ENCODE assay signal across 5 cellular contexts in genomic region chrX:2314831-2315230, GRCh38.
DNase-seq lines count a peak whose midpoint lies in the region; TF ChIP-seq lines count a peak whose summit lies in the region.
"Not testable (repeated sequence)": the region's sequence is repeated elsewhere in the genome, so short reads cannot be mapped to it uniquely, and the experiment has no call there.

No MANE protein-coding gene starts in this region.

- H3K18ac ChIP-seq in neuronal stem cell (ENCODE audit: low read length) = peak overlapping the region; percentile 59

- H3K4me1 ChIP-seq in endodermal cell (ENCODE audit: control insufficient read depth, insufficient read depth, low read length) = not testable (repeated sequence)
- peaks cover 8 to 10% of the 10 kb centered on the region in 2 donors for H3K4me1 ChIP-seq in neuronal stem cell (ENCODE audit: control insufficient read depth in 2 of 2, insufficient read depth in 1 of 2, low read depth in 1 of 2, low read length in 2 of 2)
- peaks cover 5 to 16% of the 10 kb centered on the region in 2 donors for H3K4me1 ChIP-seq in thyroid gland

- intact Hi-C loops in thyroid gland (cut with DNase I) = not testable (repeated sequence)

- not testable (repeated sequence) for H2BK120ac ChIP-seq in neuronal stem cell (ENCODE audit: low read depth, low read length)

- H3K14ac ChIP-seq in neuronal stem cell (ENCODE audit: low read length) = not testable (repeated sequence)

- not testable (repeated sequence) for H3K36me3 ChIP-seq in endodermal cell (ENCODE audit: control insufficient read depth, insufficient read depth, low read length); neuronal stem cell (replicated peaks in 1 of 2; ENCODE audit: control insufficient read depth in 2 of 2, insufficient read depth in 2 of 2, low read length in 2 of 2); thyroid gland

- not testable (repeated sequence) for H3K27me3 Mint-ChIP-seq in endodermal cell (ENCODE audit: insufficient read depth); progenitor cell of endocrine pancreas

- H3K36me3 Mint-ChIP-seq in endodermal cell (ENCODE audit: low read depth); progenitor cell of endocrine pancreas (ENCODE audit: insufficient read depth): not testable (repeated sequence)

- not testable (repeated sequence) for H3K23ac ChIP-seq in neuronal stem cell (ENCODE audit: low read depth, low read length, poor library complexity)

- H3K27me3 ChIP-seq in endodermal cell (ENCODE audit: control insufficient read depth, insufficient read depth, low read length, poor library complexity, severe bottlenecking); neuronal stem cell (ENCODE audit: control insufficient read depth in 3 of 3, insufficient read depth in 3 of 3, low read depth in 1 of 3, low read length in 3 of 3); thyroid gland: not testable (repeated sequence)

- 89 to 96% methylated on average over 10 to 13 of the region's 13 CpGs for WGBS in endodermal cell (ENCODE audit: insufficient coverage in 1 of 2, insufficient read length in 1 of 2), 2 experiments
- no CpG with 5 or more reads among the region's 13 CpGs for WGBS in neuronal stem cell (ENCODE audit: extremely low coverage in 2 of 2, insufficient read length in 2 of 2, insufficient replicate concordance in 1 of 2), 2 donors
- WGBS in thyroid gland, 2 donors = 27 to 42% methylated on average over 13 of the region's 13 CpGs

- not testable (repeated sequence) for H3K4me3 Mint-ChIP-seq in endodermal cell; progenitor cell of endocrine pancreas (ENCODE audit: low read depth)

- H4K8ac ChIP-seq in neuronal stem cell (ENCODE audit: low read depth, low read length) = not testable (repeated sequence)

- not testable (repeated sequence) for H2BK15ac ChIP-seq in neuronal stem cell (ENCODE audit: low read length)

- peaks cover 17% of the 10 kb centered on the region for H3K4me1 Mint-ChIP-seq in endodermal cell
- H3K4me1 Mint-ChIP-seq in progenitor cell of endocrine pancreas (ENCODE audit: low read depth) = not testable (repeated sequence)

- peak; percentile 14 for DNase-seq in endodermal cell
- peak; percentile 17 for DNase-seq in kidney tubule cell (ENCODE audit: low spot score)
- DNase-seq in neuronal stem cell (ENCODE audit: low spot score); progenitor cell of endocrine pancreas (ENCODE audit: low spot score, unreplicated experiment): not testable (repeated sequence)
- DNase-seq in thyroid gland = peak; percentile 68 to 78

- H3K27ac Mint-ChIP-seq in endodermal cell = not testable (repeated sequence)
- H3K27ac Mint-ChIP-seq in progenitor cell of endocrine pancreas = peak overlapping the region; percentile 62

- H2AK5ac ChIP-seq in neuronal stem cell (ENCODE audit: low read depth, low read length) = not testable (repeated sequence)

- peaks cover 15% of the 10 kb centered on the region for H3K9me3 Mint-ChIP-seq in endodermal cell
- not testable (repeated sequence) for H3K9me3 Mint-ChIP-seq in progenitor cell of endocrine pancreas (ENCODE audit: low read depth)

- H2AFZ ChIP-seq in neuronal stem cell (ENCODE audit: low read length) = not testable (repeated sequence)

- not testable (repeated sequence) for H2BK5ac ChIP-seq in neuronal stem cell (ENCODE audit: low read length)

- not testable (repeated sequence) for H3K4me2 ChIP-seq in neuronal stem cell (ENCODE audit: insufficient read depth, low read length, poor library complexity, severe bottlenecking)

- TF ChIP-seq CTCF in endodermal cell (conservative IDR thresholded peaks at IDR 0.05); progenitor cell of endocrine pancreas (IDR thresholded peaks at IDR 0.05; ENCODE audit: unreplicated experiment); thyroid gland (IDR thresholded peaks at IDR 0.05): not testable (repeated sequence)

- H3K4ac ChIP-seq in neuronal stem cell (ENCODE audit: low read length) = not testable (repeated sequence)

- not testable (repeated sequence) for H3K79me1 ChIP-seq in neuronal stem cell (ENCODE audit: low read depth, low read length)

- H3K27ac ChIP-seq in endodermal cell (ENCODE audit: low read depth, low read length); neuronal stem cell (replicated peaks; ENCODE audit: low read length); thyroid gland: not testable (repeated sequence)

- TF ChIP-seq POLR2A in thyroid gland (IDR thresholded peaks at IDR 0.05) = peak in 1 of 2 donors; percentile 10

- not testable (repeated sequence) for H3K9me3 ChIP-seq in endodermal cell (ENCODE audit: control insufficient read depth, low read length); neuronal stem cell (replicated peaks in 1 of 2; ENCODE audit: control insufficient read depth in 2 of 2, insufficient read depth in 1 of 2, low read depth in 1 of 2, low read length in 2 of 2); thyroid gland

- H3K4me3 ChIP-seq in endodermal cell (ENCODE audit: low read length); neuronal stem cell (ENCODE audit: low read length in 2 of 2); thyroid gland (replicated peaks in 1 of 3): not testable (repeated sequence)

- not testable (repeated sequence) for H2BK12ac ChIP-seq in neuronal stem cell (ENCODE audit: low read length)

- H4K91ac ChIP-seq in neuronal stem cell (ENCODE audit: low read depth, low read length, poor library complexity) = not testable (repeated sequence)

- H3K9ac ChIP-seq in endodermal cell (ENCODE audit: extremely low read depth, low read length, poor library complexity, severe bottlenecking); neuronal stem cell (ENCODE audit: low read depth, low read length, poor library complexity): not testable (repeated sequence)
